1 cellular context compared by ENCODE assay signal in the genomic region with DNA sequence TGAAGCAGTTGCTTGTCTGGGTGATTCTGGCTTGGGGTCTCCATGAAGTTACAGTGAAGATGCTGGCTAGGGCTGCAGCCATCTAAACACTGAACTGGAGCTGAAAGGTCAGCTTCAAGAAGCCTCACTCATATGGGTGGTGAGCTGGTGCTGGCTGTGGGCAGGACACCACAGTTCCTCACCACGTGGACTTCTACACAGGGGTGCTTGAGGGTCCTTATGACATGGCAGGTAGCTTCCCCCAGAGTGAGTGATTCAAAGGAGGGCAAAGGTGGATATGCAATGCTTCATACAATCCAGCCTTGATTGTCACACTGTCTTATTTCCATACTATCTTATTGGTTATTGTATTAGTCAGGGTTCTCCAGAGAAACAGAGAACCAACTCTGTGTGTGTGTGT.
TF ChIP-seq lines count a peak whose summit lies in the region.

No MANE protein-coding gene starts in this region.

TF ChIP-seq in HepG2, 621 proteins besides CTCF, POLR2A, EP300 and RAD21:
- TF ChIP-seq ZNF33A (CRISPR knock-in tag; IDR thresholded peaks at IDR 0.05; ENCODE audit: borderline replicate concordance): no peak
- TF ChIP-seq, protein P1, sequence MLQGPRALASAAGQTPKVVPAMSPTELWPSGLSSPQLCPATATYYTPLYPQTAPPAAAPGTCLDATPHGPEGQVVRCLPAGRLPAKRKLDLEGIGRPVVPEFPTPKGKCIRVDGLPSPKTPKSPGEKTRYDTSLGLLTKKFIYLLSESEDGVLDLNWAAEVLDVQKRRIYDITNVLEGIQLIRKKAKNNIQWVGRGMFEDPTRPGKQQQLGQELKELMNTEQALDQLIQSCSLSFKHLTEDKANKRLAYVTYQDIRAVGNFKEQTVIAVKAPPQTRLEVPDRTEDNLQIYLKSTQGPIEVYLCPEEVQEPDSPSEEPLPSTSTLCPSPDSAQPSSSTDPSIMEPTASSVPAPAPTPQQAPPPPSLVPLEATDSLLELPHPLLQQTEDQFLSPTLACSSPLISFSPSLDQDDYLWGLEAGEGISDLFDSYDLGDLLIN (CRISPR knock-in tag; IDR thresholded peaks at IDR 0.05; ENCODE audit: borderline replicate concordance): no peak
- TF ChIP-seq CBFB (CRISPR knock-in tag; IDR thresholded peaks at IDR 0.05): no peak
- TF ChIP-seq ZNF674 (CRISPR knock-in tag; IDR thresholded peaks at IDR 0.05; ENCODE audit: low read depth): no peak
- no peak for TF ChIP-seq ZNF607 (CRISPR knock-in tag; IDR thresholded peaks at IDR 0.05; ENCODE audit: borderline replicate concordance)
- no peak for TF ChIP-seq CBX1 (IDR thresholded peaks at IDR 0.05; ENCODE audit: low read depth)
- TF ChIP-seq MXD4 (CRISPR knock-in tag; IDR thresholded peaks at IDR 0.05): no peak
- no peak for TF ChIP-seq ZNF75D (CRISPR knock-in tag; IDR thresholded peaks at IDR 0.05; ENCODE audit: borderline replicate concordance)
- TF ChIP-seq, protein P2, sequence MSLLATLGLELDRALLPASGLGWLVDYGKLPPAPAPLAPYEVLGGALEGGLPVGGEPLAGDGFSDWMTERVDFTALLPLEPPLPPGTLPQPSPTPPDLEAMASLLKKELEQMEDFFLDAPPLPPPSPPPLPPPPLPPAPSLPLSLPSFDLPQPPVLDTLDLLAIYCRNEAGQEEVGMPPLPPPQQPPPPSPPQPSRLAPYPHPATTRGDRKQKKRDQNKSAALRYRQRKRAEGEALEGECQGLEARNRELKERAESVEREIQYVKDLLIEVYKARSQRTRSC (CRISPR knock-in tag; IDR thresholded peaks at IDR 0.05; ENCODE audit: low read depth): no peak
- no peak for TF ChIP-seq NRL (CRISPR knock-in tag; IDR thresholded peaks at IDR 0.05; ENCODE audit: borderline replicate concordance)
- no peak for TF ChIP-seq ZNF136 (CRISPR knock-in tag; IDR thresholded peaks at IDR 0.05; ENCODE audit: low read depth)
- TF ChIP-seq FOXK1 (CRISPR knock-in tag; IDR thresholded peaks at IDR 0.05; ENCODE audit: borderline replicate concordance, low read depth): no peak
- TF ChIP-seq U2AF1 (optimal IDR thresholded peaks at IDR 0.05; ENCODE audit: low read depth, low read length): no peak
